Comparison of ENCODE assay signal across 2 cellular contexts in genomic region chr13:49533011-49533410, GRCh38.
TF ChIP-seq lines count a peak whose summit lies in the region.

No MANE protein-coding gene starts in this region.

TF ChIP-seq in A549, 52 proteins besides CTCF, POLR2A, EP300 and RAD21:
- no peak for TF ChIP-seq JUNB (IDR thresholded peaks at IDR 0.05)
- peak; percentile 62 for TF ChIP-seq MAFK (IDR thresholded peaks at IDR 0.05; ENCODE audit: partially characterized antibody)

TF ChIP-seq in IMR-90, 13 proteins besides CTCF, POLR2A, EP300 and RAD21:
- no peak for TF ChIP-seq CHD1 (IDR thresholded peaks at IDR 0.05; ENCODE audit: low read depth, low read length)
- TF ChIP-seq MAFK (IDR thresholded peaks at IDR 0.05; ENCODE audit: low read depth, low read length) = peak; percentile 52; the same call in 1 of the 2 replicates
